In the genomic region with DNA sequence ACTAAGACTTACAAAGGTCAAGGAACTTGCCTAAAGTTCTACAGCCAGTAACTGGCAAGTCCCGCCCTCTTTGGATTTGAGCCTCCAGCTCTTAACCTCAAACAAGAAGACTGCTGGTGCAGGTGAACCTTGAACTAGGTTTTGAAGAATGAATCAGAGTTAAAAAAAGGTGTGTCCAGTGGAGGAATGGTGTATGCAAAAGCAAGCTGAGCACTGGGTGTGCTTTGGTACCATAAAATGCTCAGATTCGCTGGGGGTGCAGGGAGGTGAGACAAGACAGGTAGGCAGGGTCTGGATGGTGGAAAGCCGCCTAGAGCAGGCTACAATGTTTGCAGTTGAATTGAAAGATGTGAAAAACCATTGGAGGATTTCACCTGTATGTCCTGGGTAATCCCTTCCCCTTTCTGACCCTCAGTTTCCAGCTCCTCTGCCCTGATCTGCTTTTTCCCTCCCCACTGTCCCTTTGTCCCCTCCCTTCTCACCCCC, we compare ENCODE assay signal across 26 cellular contexts. TPM values are rescaled to one million over a fixed set of nuclear protein-coding genes. Genes with fewer than 3 reads are reported as not detected.
A peak's percentile ranks its signal among the peaks of the same experiment; 100 is the strongest.
DNase-seq lines count a peak whose midpoint lies in the region; ATAC-seq, FAIRE-seq and TF ChIP-seq lines count a peak whose summit lies in the region.
"Had no signal": no experiment of that assay in that cellular context is flagged by ENCODE, and none has a peak within 500 bp of the region (broad histone marks: within the 10 kb centered on the region; RNA-seq: fewer than 3 reads in every experiment).

No MANE protein-coding gene starts in this region.

- intact Hi-C loops in mucosa of descending colon (cut with DNase I, micrococcal nuclease) (no loop called here), transverse colon (cut with DNase I; ENCODE audit: low total_unique reads) (no loop called here)
- intact Hi-C loops in CD4-positive, alpha-beta memory T cell (cut with micrococcal nuclease), result no loop called here

- no peaks in the 10 kb centered on the region for H3K27me3 ChIP-seq in transverse colon
- no peaks in the 10 kb centered on the region for H3K27me3 ChIP-seq in CD4-positive, alpha-beta memory T cell (ENCODE audit: insufficient read depth, low read length)
- H3K27me3 ChIP-seq: BE2C, uterus had no signal

- in situ Hi-C loops in transverse colon (cut with MboI; ENCODE audit: low pct_ligation_motif_present in 1 of 4, low pct_unique_long_range_greater_than_20kb in 1 of 4, low sequenced_read_pairs in 3 of 4), result no loop called here

- CTCF ChIA-PET in CD4-positive, alpha-beta memory T cell (lab: Charles Lee; ENCODE audit: partially characterized antibody), result no interaction called here

- H3K9me3 ChIP-seq in mucosa of descending colon (no peaks in the 10 kb centered on the region), transverse colon (no peaks in the 10 kb centered on the region)
- no peaks in the 10 kb centered on the region for H3K9me3 ChIP-seq in CD4-positive, alpha-beta memory T cell (ENCODE audit: control insufficient read depth in 1 of 2, low read length in 2 of 2)
- H3K9me3 ChIP-seq: BE2C, uterus had no signal

- H3K27me3 Mint-ChIP-seq in CD4-positive, alpha-beta memory T cell, result peaks cover 17 to 24% of the 10 kb centered on the region in 2 donors

- DNase-seq in SIG-M5 treated with dmso at 0.1 percent for 504 hours (lab: John Stamatoyannopoulos, UW; ENCODE audit: unreplicated experiment) (peak; percentile 37), SIG-M5 (lab: John Stamatoyannopoulos, UW) (no peak), mucosa of descending colon (peak in 2 of 3 donors; percentile 60 to 90), transverse colon (peak; percentile 75), ureter (ENCODE audit: low spot score) (no peak)
- no peak for DNase-seq in CD4-positive, alpha-beta memory T cell
- DNase-seq: activated CD4-positive, alpha-beta T cell treated with anti-CD3 and anti-CD28 coated beads for 48 hours; activated CD8-positive, alpha-beta memory T cell treated with anti-CD3 and anti-CD28 coated beads, Interleukin-2, amount 50 U/mL, for 4 hours; activated gamma-delta T cell treated with Interleukin-2 at 50 U/mL for 16 hours; amniotic stem cell; BE2C; GOT3; heart left ventricle; naive B cell; NCI-H1436; NCI-H2171 treated with DMSO at 0.1 percent for 48 hours; NCI-H82; stimulated activated naive CD8-positive, alpha-beta T cell treated with anti-CD3 and anti-CD28 coated beads, Interleukin-15, amount 100 ng/mL, for 72 hours; uterus had no signal

- H3K27ac Mint-ChIP-seq in CD4-positive, alpha-beta memory T cell, result no peak overlapping the region
- H3K27ac Mint-ChIP-seq: stimulated activated naive CD8-positive, alpha-beta T cell treated with anti-CD3 and anti-CD28 coated beads, Interleukin-15, amount 100 ng/mL, for 72 hours had no signal

- 57 to 65% methylated on average over 2 to 3 of the region's 3 CpGs for WGBS in transverse colon (ENCODE audit: low coverage in 1 of 2), 2 donors

- H3K4me1 Mint-ChIP-seq in CD4-positive, alpha-beta memory T cell, result no peaks in the 10 kb centered on the region
- H3K4me1 Mint-ChIP-seq: central memory CD8-positive, alpha-beta T cell; naive B cell; stimulated activated naive CD8-positive, alpha-beta T cell treated with anti-CD3 and anti-CD28 coated beads, Interleukin-15, amount 100 ng/mL, for 72 hours had no signal

- H3K36me3 ChIP-seq in mucosa of descending colon (ENCODE audit: low read depth) (peaks cover 5% of the 10 kb centered on the region), transverse colon (no peaks in the 10 kb centered on the region)
- H3K36me3 ChIP-seq in CD4-positive, alpha-beta memory T cell (ENCODE audit: insufficient read depth, low read length), result no peaks in the 10 kb centered on the region
- H3K36me3 ChIP-seq: BE2C, heart left ventricle, uterus had no signal

- no peak for TF ChIP-seq POLR2A in transverse colon (IDR thresholded peaks at IDR 0.05)

- peak overlapping the region; percentile 83 to 87 (median 86) for H3K27ac ChIP-seq in transverse colon
- no peak overlapping the region for H3K27ac ChIP-seq in CD4-positive, alpha-beta memory T cell (ENCODE audit: low read depth, low read length)
- H3K27ac ChIP-seq: heart left ventricle, parathyroid adenoma, uterus had no signal

- FAIRE-seq in colon (lab: Jason Lieb, UNC), result peak; percentile 31
- FAIRE-seq: G401.6, HTR-8/SVneo, RCC 7860 had no signal

- H3K36me3 Mint-ChIP-seq in CD4-positive, alpha-beta memory T cell, result no peaks in the 10 kb centered on the region
- H3K36me3 Mint-ChIP-seq: naive B cell had no signal

- no peak for TF ChIP-seq EP300 in transverse colon (IDR thresholded peaks at IDR 0.05; ENCODE audit: low read depth)

- TF ChIP-seq CTCF in mucosa of descending colon (IDR thresholded peaks at IDR 0.05), result no peak
- TF ChIP-seq CTCF in transverse colon (IDR thresholded peaks at IDR 0.05), result no peak

- no peak overlapping the region for H3K4me3 ChIP-seq in mucosa of descending colon
- H3K4me3 ChIP-seq in transverse colon, result no peak overlapping the region
- H3K4me3 ChIP-seq in CD4-positive, alpha-beta memory T cell (ENCODE audit: low read length in 2 of 2), result no peak overlapping the region
- H3K4me3 ChIP-seq: heart left ventricle, uterus had no signal

- H3K4me3 Mint-ChIP-seq in CD4-positive, alpha-beta memory T cell, result no peak overlapping the region
- H3K4me3 Mint-ChIP-seq: central memory CD8-positive, alpha-beta T cell; naive B cell; stimulated activated naive CD8-positive, alpha-beta T cell treated with anti-CD3 and anti-CD28 coated beads, Interleukin-15, amount 100 ng/mL, for 72 hours had no signal

- ATAC-seq in mucosa of descending colon (peak; percentile 91), GM19397 (IDR thresholded peaks at IDR 0.05; ENCODE audit: unreplicated experiment) (no peak)
- ATAC-seq: heart left ventricle; stimulated activated naive CD8-positive, alpha-beta T cell treated with anti-CD3 and anti-CD28 coated beads, Interleukin-15, amount 100 ng/mL, for 72 hours had no signal

- POLR2A ChIA-PET in CD4-positive, alpha-beta memory T cell (lab: Charles Lee; ENCODE audit: partially characterized antibody), result no interaction called here

- H3K9me3 Mint-ChIP-seq in CD4-positive, alpha-beta memory T cell, result peaks cover 0 to 1% (median 0%) of the 10 kb centered on the region in 8 donors
- H3K9me3 Mint-ChIP-seq: central memory CD8-positive, alpha-beta T cell; stimulated activated naive CD8-positive, alpha-beta T cell treated with anti-CD3 and anti-CD28 coated beads, Interleukin-15, amount 100 ng/mL, for 72 hours had no signal

- H3K4me1 ChIP-seq in mucosa of descending colon (ENCODE audit: low read depth), result peaks cover 17% of the 10 kb centered on the region
- H3K4me1 ChIP-seq in transverse colon, result peaks cover 0 to 30% (median 25%) of the 10 kb centered on the region in 4 donors
- no peaks in the 10 kb centered on the region for H3K4me1 ChIP-seq in CD4-positive, alpha-beta memory T cell (ENCODE audit: insufficient read depth, low read length)
- H3K4me1 ChIP-seq: BE2C, heart left ventricle, parathyroid adenoma, uterus had no signal

RNA-seq across cellular contexts. Expression of gene FOXD2, which starts 39.8 kb away (rescaled TPM):
- total RNA-seq in mucosa of descending colon (10 to 100 TPM in 2 of 3 donors, 1 to 10 TPM in 1; 7.7 to 24.8 (median 17.1) TPM), transverse colon (10 to 100 TPM; 15.8 to 20.9 (median 17.2) TPM), ureter (0.34 TPM)
- under 1 TPM; 0.64 to 0.73 TPM for total RNA-seq in CD4-positive, alpha-beta memory T cell
- polyA plus RNA-seq in CD4-positive, alpha-beta memory T cell, result under 1 TPM; 0.07 to 0.11 TPM

Comparison
In these comparisons a context has a peak if more than half of its experiments do, and no peak if none do; other contexts are left out.
1. DNase-seq: peak in SIG-M5 treated with dmso at 0.1 percent for 504 hours (single experiment), mucosa of descending colon (2 of 3) and transverse colon (single experiment); none in SIG-M5 (single experiment), CD4-positive, alpha-beta memory T cell (0 of 5) and ureter (single experiment).